ENCODE assay signal across 1 cellular context in genomic region chr21:26801524-26801923, GRCh38.
TF ChIP-seq lines count a peak whose summit lies in the region.

No MANE protein-coding gene starts in this region.

TF ChIP-seq in HEK293, 187 proteins besides CTCF, POLR2A, EP300 and RAD21 (continued from another document):
- TF ChIP-seq ZNF18 (tag by site-specific recombination; IDR thresholded peaks at IDR 0.05) = peak; percentile 20; the same call in 1 of the 2 replicates
- TF ChIP-seq HOXC10 (CRISPR knock-in tag; IDR thresholded peaks at IDR 0.05) = no peak
- TF ChIP-seq ZNF214 (tag by site-specific recombination; IDR thresholded peaks at IDR 0.05; ENCODE audit: borderline replicate concordance) = no peak
- no peak for TF ChIP-seq ZNF148 (tag by site-specific recombination; IDR thresholded peaks at IDR 0.05; ENCODE audit: borderline replicate concordance)
- no peak for TF ChIP-seq ZNF76 (tag by site-specific recombination; IDR thresholded peaks at IDR 0.05; ENCODE audit: borderline replicate concordance, low read depth)
- TF ChIP-seq ZNF677 (tag by site-specific recombination; IDR thresholded peaks at IDR 0.05) = no peak
- no peak for TF ChIP-seq ZNF280C (tag by site-specific recombination; IDR thresholded peaks at IDR 0.05)
- no peak for TF ChIP-seq SETDB1 (IDR thresholded peaks at IDR 0.05; ENCODE audit: insufficient read length, low read length)
- no peak for TF ChIP-seq GLI2 (tag by site-specific recombination; IDR thresholded peaks at IDR 0.05; ENCODE audit: borderline replicate concordance, low read depth)
- TF ChIP-seq ZNF184 (tag by site-specific recombination; IDR thresholded peaks at IDR 0.05) = no peak
- peak; percentile 22; the same call in 1 of the 2 replicates for TF ChIP-seq KLF10 (tag by site-specific recombination; IDR thresholded peaks at IDR 0.05)
- TF ChIP-seq KLF17 (tag by site-specific recombination; IDR thresholded peaks at IDR 0.05) = no peak
- no peak for TF ChIP-seq SP3 (tag by site-specific recombination; IDR thresholded peaks at IDR 0.05)
- TF ChIP-seq ZNF366 (tag by site-specific recombination; conservative IDR thresholded peaks at IDR 0.05) = no peak
